In genomic region chr6:167221408-167222201, GRCh38 we compare ENCODE assay signal across 18 cellular contexts.
DNase-seq lines count a peak whose midpoint lies in the region; ATAC-seq and FAIRE-seq lines count a peak whose summit lies in the region.
"Had no signal": no experiment of that assay in that cellular context is flagged by ENCODE, and none has a peak within 500 bp of the region (broad histone marks: within the 10 kb centered on the region; RNA-seq: fewer than 3 reads in every experiment).

No MANE protein-coding gene starts in this region.

- peaks cover 38% of the 10 kb centered on the region for H3K27me3 Mint-ChIP-seq in activated CD8-positive, alpha-beta memory T cell treated with anti-CD3 and anti-CD28 coated beads, Interleukin-2, amount 10 ng/mL, durations not matched to agents 7 days and 5 days

- no peaks in the 10 kb centered on the region for H3K36me3 Mint-ChIP-seq in activated CD8-positive, alpha-beta memory T cell treated with anti-CD3 and anti-CD28 coated beads, Interleukin-2, amount 10 ng/mL, durations not matched to agents 7 days and 5 days
- H3K36me3 Mint-ChIP-seq: CD4-positive, alpha-beta memory T cell had no signal

- H3K4me3 Mint-ChIP-seq in activated CD8-positive, alpha-beta memory T cell treated with anti-CD3 and anti-CD28 coated beads, Interleukin-2, amount 10 ng/mL, durations not matched to agents 7 days and 5 days, result no peak overlapping the region

- no peak overlapping the region for H3K27ac Mint-ChIP-seq in activated CD8-positive, alpha-beta memory T cell treated with anti-CD3 and anti-CD28 coated beads, Interleukin-2, amount 10 ng/mL, durations not matched to agents 7 days and 5 days
- H3K27ac Mint-ChIP-seq: CD4-positive, alpha-beta memory T cell had no signal

- FAIRE-seq in urothelium cell line (lab: Jason Lieb, UNC), result peak; percentile 91

- peak; percentile 14 for DNase-seq in activated CD8-positive, alpha-beta memory T cell treated with anti-CD3 and anti-CD28 coated beads, Interleukin-2, amount 10 ng/mL, durations not matched to agents 7 days and 5 days
- DNase-seq in activated CD8-positive, alpha-beta memory T cell treated with anti-CD3 and anti-CD28 coated beads, Interleukin-2, amount 50 U/mL, for 48 hours, result no peak
- peak; percentile 47 for DNase-seq in cerebellar cortex (ENCODE audit: low spot score)
- DNase-seq in left lobe of liver (ENCODE audit: low spot score), result peak; percentile 18
- no peak for DNase-seq in urothelium cell line (ENCODE audit: low spot score)
- no peak for DNase-seq in DMS114 treated with DMSO at 0.1 percent for 48 hours (lab: John Stamatoyannopoulos, UW; ENCODE audit: unreplicated experiment)
- DNase-seq in activated T-cell treated with anti-CD3 and anti-CD28 coated beads, Interleukin-2, amount 50 U/mL, for 48 hours, result no peak
- DNase-seq: Calu3; CD4-positive, alpha-beta memory T cell; GOT3; NCI-H1092; NCI-H146; NCI-H2081; NCI-H510A treated with DMSO at 0.1 percent for 48 hours; SHP77; SK-N-SH had no signal

- no peak for ATAC-seq in activated CD8-positive, alpha-beta memory T cell treated with anti-CD3 and anti-CD28 coated beads, Interleukin-2, amount 10 ng/mL, durations not matched to agents 7 days and 5 days
- ATAC-seq in left lobe of liver, result no peak
- no peak for ATAC-seq in GM21576 (IDR thresholded peaks at IDR 0.05; ENCODE audit: unreplicated experiment)
- ATAC-seq: Panc1 had no signal

- H3K9me3 Mint-ChIP-seq in activated CD8-positive, alpha-beta memory T cell treated with anti-CD3 and anti-CD28 coated beads, Interleukin-2, amount 10 ng/mL, durations not matched to agents 7 days and 5 days (ENCODE audit: low read depth), result no peaks in the 10 kb centered on the region
- H3K9me3 Mint-ChIP-seq: CD4-positive, alpha-beta memory T cell had no signal

- CTCF ChIA-PET in activated CD8-positive, alpha-beta memory T cell treated with anti-CD3 and anti-CD28 coated beads, Interleukin-2, amount 10 ng/mL, durations not matched to agents 7 days and 5 days (lab: Charles Lee), result no interaction called here

- no peaks in the 10 kb centered on the region for H3K4me1 Mint-ChIP-seq in activated CD8-positive, alpha-beta memory T cell treated with anti-CD3 and anti-CD28 coated beads, Interleukin-2, amount 10 ng/mL, durations not matched to agents 7 days and 5 days

Comparison
In these comparisons a context has a peak if more than half of its experiments do, and no peak if none do; other contexts are left out.
1. DNase-seq: peak in activated CD8-positive, alpha-beta memory T cell treated with anti-CD3 and anti-CD28 coated beads, Interleukin-2, amount 10 ng/mL, durations not matched to agents 7 days and 5 days (single experiment), cerebellar cortex (single experiment) and left lobe of liver (single experiment); none in activated CD8-positive, alpha-beta memory T cell treated with anti-CD3 and anti-CD28 coated beads, Interleukin-2, amount 50 U/mL, for 48 hours (single experiment), urothelium cell line (single experiment), DMS114 treated with DMSO at 0.1 percent for 48 hours (single experiment) and activated T-cell treated with anti-CD3 and anti-CD28 coated beads, Interleukin-2, amount 50 U/mL, for 48 hours (0 of 2).